Comparison of ENCODE assay signal across 1 cellular context in the genomic region with DNA sequence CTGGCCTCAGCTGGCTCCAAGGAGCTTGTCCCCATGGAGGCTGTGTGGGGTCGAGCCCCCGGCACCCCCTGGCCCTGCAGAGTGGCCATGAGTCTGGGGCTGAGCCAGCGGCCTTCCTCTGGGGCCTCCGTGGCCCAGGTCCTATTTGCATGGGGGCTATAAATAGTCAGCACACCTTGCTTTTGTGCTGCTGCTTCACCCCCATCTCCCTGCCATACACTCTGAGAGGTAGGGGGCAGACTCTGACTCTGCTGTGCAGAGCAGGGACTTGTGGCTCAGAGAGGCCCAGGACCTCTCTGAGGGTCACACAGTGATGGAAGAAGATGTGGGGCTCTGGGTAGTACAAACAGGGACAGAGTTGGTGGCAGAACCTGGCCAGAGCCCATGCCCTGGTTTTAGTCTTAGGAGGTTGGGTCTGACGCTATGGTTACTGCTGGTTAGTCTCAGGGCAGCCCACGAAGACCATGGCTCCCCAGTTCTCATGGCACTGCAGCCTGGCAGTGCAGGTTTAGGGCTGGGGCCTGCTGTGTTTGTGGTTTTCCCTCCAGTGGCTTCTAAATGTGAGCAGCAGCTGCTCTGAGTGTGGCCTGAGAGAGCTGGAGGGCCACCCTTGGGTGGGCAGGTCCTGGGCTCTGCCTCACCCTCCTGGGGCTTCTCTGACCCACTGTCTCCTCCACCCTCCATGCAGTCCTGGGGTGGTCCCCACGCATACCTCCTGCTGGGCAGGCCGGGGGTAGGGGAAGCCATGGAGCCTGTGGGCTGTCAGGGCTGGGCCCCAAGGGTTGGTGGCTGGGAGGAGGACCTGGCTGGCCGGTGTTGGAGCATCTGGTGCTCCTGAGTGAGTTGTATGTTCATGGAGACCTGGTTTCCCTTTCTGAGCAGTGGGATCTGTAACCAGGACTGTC.
TF ChIP-seq lines count a peak whose summit lies in the region.

No MANE protein-coding gene starts in this region.

TF ChIP-seq in GM23338, 12 proteins besides CTCF, POLR2A, EP300 and RAD21:
- TF ChIP-seq, protein P1, sequence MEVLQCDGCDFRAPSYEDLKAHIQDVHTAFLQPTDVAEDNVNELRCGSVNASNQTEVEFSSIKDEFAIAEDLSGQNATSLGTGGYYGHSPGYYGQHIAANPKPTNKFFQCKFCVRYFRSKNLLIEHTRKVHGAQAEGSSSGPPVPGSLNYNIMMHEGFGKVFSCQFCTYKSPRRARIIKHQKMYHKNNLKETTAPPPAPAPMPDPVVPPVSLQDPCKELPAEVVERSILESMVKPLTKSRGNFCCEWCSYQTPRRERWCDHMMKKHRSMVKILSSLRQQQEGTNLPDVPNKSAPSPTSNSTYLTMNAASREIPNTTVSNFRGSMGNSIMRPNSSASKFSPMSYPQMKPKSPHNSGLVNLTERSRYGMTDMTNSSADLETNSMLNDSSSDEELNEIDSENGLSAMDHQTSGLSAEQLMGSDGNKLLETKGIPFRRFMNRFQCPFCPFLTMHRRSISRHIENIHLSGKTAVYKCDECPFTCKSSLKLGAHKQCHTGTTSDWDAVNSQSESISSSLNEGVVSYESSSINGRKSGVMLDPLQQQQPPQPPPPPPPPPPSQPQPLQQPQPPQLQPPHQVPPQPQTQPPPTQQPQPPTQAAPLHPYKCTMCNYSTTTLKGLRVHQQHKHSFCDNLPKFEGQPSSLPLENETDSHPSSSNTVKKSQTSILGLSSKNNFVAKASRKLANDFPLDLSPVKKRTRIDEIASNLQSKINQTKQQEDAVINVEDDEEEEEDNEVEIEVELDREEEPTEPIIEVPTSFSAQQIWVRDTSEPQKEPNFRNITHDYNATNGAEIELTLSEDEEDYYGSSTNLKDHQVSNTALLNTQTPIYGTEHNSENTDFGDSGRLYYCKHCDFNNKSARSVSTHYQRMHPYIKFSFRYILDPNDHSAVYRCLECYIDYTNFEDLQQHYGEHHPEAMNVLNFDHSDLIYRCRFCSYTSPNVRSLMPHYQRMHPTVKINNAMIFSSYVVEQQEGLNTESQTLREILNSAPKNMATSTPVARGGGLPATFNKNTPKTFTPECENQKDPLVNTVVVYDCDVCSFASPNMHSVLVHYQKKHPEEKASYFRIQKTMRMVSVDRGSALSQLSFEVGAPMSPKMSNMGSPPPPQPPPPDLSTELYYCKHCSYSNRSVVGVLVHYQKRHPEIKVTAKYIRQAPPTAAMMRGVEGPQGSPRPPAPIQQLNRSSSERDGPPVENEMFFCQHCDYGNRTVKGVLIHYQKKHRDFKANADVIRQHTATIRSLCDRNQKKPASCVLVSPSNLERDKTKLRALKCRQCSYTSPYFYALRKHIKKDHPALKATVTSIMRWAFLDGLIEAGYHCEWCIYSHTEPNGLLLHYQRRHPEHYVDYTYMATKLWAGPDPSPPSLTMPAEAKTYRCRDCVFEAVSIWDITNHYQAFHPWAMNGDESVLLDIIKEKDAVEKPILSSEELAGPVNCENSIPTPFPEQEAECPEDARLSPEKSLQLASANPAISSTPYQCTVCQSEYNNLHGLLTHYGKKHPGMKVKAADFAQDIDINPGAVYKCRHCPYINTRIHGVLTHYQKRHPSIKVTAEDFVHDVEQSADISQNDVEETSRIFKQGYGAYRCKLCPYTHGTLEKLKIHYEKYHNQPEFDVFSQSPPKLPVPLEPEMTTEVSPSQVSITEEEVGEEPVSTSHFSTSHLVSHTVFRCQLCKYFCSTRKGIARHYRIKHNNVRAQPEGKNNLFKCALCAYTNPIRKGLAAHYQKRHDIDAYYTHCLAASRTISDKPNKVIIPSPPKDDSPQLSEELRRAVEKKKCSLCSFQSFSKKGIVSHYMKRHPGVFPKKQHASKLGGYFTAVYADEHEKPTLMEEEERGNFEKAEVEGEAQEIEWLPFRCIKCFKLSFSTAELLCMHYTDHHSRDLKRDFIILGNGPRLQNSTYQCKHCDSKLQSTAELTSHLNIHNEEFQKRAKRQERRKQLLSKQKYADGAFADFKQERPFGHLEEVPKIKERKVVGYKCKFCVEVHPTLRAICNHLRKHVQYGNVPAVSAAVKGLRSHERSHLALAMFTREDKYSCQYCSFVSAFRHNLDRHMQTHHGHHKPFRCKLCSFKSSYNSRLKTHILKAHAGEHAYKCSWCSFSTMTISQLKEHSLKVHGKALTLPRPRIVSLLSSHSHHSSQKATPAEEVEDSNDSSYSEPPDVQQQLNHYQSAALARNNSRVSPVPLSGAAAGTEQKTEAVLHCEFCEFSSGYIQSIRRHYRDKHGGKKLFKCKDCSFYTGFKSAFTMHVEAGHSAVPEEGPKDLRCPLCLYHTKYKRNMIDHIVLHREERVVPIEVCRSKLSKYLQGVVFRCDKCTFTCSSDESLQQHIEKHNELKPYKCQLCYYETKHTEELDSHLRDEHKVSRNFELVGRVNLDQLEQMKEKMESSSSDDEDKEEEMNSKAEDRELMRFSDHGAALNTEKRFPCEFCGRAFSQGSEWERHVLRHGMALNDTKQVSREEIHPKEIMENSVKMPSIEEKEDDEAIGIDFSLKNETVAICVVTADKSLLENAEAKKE (CRISPR knock-in tag; IDR thresholded peaks at IDR 0.05) = no peak
- TF ChIP-seq STAT1 (IDR thresholded peaks at IDR 0.05; ENCODE audit: unreplicated experiment) = no peak
- TF ChIP-seq EZH2phosphoT487 (IDR thresholded peaks at IDR 0.05; ENCODE audit: unreplicated experiment) = no peak
- TF ChIP-seq ZNF114 (CRISPR knock-in tag; IDR thresholded peaks at IDR 0.05) = no peak
- no peak for TF ChIP-seq JUNB (IDR thresholded peaks at IDR 0.05; ENCODE audit: unreplicated experiment)
- no peak for TF ChIP-seq NANOG (IDR thresholded peaks at IDR 0.05; ENCODE audit: borderline replicate concordance)
- TF ChIP-seq, protein P2, sequence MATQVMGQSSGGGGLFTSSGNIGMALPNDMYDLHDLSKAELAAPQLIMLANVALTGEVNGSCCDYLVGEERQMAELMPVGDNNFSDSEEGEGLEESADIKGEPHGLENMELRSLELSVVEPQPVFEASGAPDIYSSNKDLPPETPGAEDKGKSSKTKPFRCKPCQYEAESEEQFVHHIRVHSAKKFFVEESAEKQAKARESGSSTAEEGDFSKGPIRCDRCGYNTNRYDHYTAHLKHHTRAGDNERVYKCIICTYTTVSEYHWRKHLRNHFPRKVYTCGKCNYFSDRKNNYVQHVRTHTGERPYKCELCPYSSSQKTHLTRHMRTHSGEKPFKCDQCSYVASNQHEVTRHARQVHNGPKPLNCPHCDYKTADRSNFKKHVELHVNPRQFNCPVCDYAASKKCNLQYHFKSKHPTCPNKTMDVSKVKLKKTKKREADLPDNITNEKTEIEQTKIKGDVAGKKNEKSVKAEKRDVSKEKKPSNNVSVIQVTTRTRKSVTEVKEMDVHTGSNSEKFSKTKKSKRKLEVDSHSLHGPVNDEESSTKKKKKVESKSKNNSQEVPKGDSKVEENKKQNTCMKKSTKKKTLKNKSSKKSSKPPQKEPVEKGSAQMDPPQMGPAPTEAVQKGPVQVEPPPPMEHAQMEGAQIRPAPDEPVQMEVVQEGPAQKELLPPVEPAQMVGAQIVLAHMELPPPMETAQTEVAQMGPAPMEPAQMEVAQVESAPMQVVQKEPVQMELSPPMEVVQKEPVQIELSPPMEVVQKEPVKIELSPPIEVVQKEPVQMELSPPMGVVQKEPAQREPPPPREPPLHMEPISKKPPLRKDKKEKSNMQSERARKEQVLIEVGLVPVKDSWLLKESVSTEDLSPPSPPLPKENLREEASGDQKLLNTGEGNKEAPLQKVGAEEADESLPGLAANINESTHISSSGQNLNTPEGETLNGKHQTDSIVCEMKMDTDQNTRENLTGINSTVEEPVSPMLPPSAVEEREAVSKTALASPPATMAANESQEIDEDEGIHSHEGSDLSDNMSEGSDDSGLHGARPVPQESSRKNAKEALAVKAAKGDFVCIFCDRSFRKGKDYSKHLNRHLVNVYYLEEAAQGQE (IDR thresholded peaks at IDR 0.05; ENCODE audit: unreplicated experiment) = no peak
- no peak for TF ChIP-seq POLR2AphosphoS5 (IDR thresholded peaks at IDR 0.05; ENCODE audit: low read depth)
- TF ChIP-seq, protein P3, sequence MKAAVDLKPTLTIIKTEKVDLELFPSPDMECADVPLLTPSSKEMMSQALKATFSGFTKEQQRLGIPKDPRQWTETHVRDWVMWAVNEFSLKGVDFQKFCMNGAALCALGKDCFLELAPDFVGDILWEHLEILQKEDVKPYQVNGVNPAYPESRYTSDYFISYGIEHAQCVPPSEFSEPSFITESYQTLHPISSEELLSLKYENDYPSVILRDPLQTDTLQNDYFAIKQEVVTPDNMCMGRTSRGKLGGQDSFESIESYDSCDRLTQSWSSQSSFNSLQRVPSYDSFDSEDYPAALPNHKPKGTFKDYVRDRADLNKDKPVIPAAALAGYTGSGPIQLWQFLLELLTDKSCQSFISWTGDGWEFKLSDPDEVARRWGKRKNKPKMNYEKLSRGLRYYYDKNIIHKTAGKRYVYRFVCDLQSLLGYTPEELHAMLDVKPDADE (IDR thresholded peaks at IDR 0.05) = no peak
